Comparison of ENCODE assay signal across 8 cellular contexts in genomic region chr20:31707994-31708744, GRCh38. TPM values are rescaled to one million over a fixed set of nuclear protein-coding genes. Genes with fewer than 3 reads are reported as not detected.
DNase-seq lines count a peak whose midpoint lies in the region; ATAC-seq and TF ChIP-seq lines count a peak whose summit lies in the region.

No MANE protein-coding gene starts in this region.

- H3K4me1 ChIP-seq in smooth muscle cell (ENCODE audit: low read depth): peaks cover 17% of the 10 kb centered on the region

- WGBS in smooth muscle cell (ENCODE audit: low lambda C conversion rate): 72% methylated on average over 2 of the region's 2 CpGs

- no peaks in the 10 kb centered on the region for H3K27me3 Mint-ChIP-seq in activated naive CD8-positive, alpha-beta T cell treated with anti-CD3 and anti-CD28 coated beads for 36 hours

- H3K9ac ChIP-seq in smooth muscle cell (ENCODE audit: low read depth): no peak overlapping the region

- peak overlapping the region; percentile 49 for H3K27ac Mint-ChIP-seq in activated naive CD8-positive, alpha-beta T cell treated with anti-CD3 and anti-CD28 coated beads for 36 hours

- no peaks in the 10 kb centered on the region for H4K20me1 ChIP-seq in smooth muscle cell (ENCODE audit: low read depth)

- no peak for TF ChIP-seq CTCF in smooth muscle cell (IDR thresholded peaks at IDR 0.05; ENCODE audit: borderline replicate concordance, insufficient read depth, poor library complexity, severe bottlenecking)

- H2AFZ ChIP-seq in smooth muscle cell (ENCODE audit: low read depth): no peak overlapping the region

- ATAC-seq in GM19463 (IDR thresholded peaks at IDR 0.05; ENCODE audit: unreplicated experiment) (no peak), HG02981 (IDR thresholded peaks at IDR 0.05; ENCODE audit: unreplicated experiment) (no peak)

- H3K79me2 ChIP-seq in smooth muscle cell (ENCODE audit: low read depth): peaks cover 51% of the 10 kb centered on the region

- no peaks in the 10 kb centered on the region for H3K27me3 ChIP-seq in smooth muscle cell (ENCODE audit: low read depth)

- H3K4me3 Mint-ChIP-seq in activated naive CD8-positive, alpha-beta T cell treated with anti-CD3 and anti-CD28 coated beads for 36 hours: no peak overlapping the region

- no peak overlapping the region for H3K4me3 ChIP-seq in smooth muscle cell

- H3K4me2 ChIP-seq in smooth muscle cell: no peak overlapping the region

- H3K36me3 Mint-ChIP-seq in activated naive CD8-positive, alpha-beta T cell treated with anti-CD3 and anti-CD28 coated beads for 36 hours: peaks cover 83% of the 10 kb centered on the region

- H3F3A ChIP-seq in smooth muscle cell (ENCODE audit: low read depth): peaks cover 3% of the 10 kb centered on the region

- H3K4me1 Mint-ChIP-seq in activated naive CD8-positive, alpha-beta T cell treated with anti-CD3 and anti-CD28 coated beads for 36 hours: peaks cover 71% of the 10 kb centered on the region

- H3K9me3 Mint-ChIP-seq in activated naive CD8-positive, alpha-beta T cell treated with anti-CD3 and anti-CD28 coated beads for 36 hours: no peaks in the 10 kb centered on the region

- no peaks in the 10 kb centered on the region for H3K36me3 ChIP-seq in smooth muscle cell (ENCODE audit: low read depth)

- no peaks in the 10 kb centered on the region for H3K9me3 ChIP-seq in smooth muscle cell (replicated peaks; ENCODE audit: low read depth)

- DNase-seq in DMS 273 (lab: John Stamatoyannopoulos, UW; ENCODE audit: unreplicated experiment) (peak; percentile 91), NCI-H2029 (lab: John Stamatoyannopoulos, UW) (peak; percentile 94), mucosa of gallbladder (ENCODE audit: low spot score) (peak; percentile 48), middle frontal gyrus (ENCODE audit: extremely low spot score, low spot score) (no peak), smooth muscle cell (lab: John Stamatoyannopoulos, UW; ENCODE audit: unreplicated experiment) (no peak)
- no peak for DNase-seq in activated naive CD8-positive, alpha-beta T cell treated with anti-CD3 and anti-CD28 coated beads for 36 hours

- H3K27ac ChIP-seq in smooth muscle cell (ENCODE audit: low read depth): no peak overlapping the region

RNA-seq across cellular contexts. Expression of gene BCL2L1, which starts 14.5 kb away (rescaled TPM):
- total RNA-seq in activated naive CD8-positive, alpha-beta T cell treated with anti-CD3 and anti-CD28 coated beads for 36 hours: 100 to 1,000 TPM; 196 to 206 TPM
- total RNA-seq in mucosa of gallbladder (191 TPM), smooth muscle cell (35.5 and 47.0 TPM in 2 replicates)
- polyA plus RNA-seq in smooth muscle cell: 24.8 and 41.1 TPM in 2 replicates

RNA-seq across cellular contexts. Expression of gene TPX2, which starts 30.9 kb away (rescaled TPM):
- 100 to 1,000 TPM; 111 TPM for total RNA-seq in activated naive CD8-positive, alpha-beta T cell treated with anti-CD3 and anti-CD28 coated beads for 36 hours
- total RNA-seq in mucosa of gallbladder: 2.6 TPM
- total RNA-seq in smooth muscle cell: 24.5 and 28.3 TPM in 2 replicates
- polyA plus RNA-seq in smooth muscle cell: 18.7 and 21.7 TPM in 2 replicates

Comparison
In these comparisons a context has a peak if more than half of its experiments do, and no peak if none do; other contexts are left out.
1. DNase-seq: peak in DMS 273 (single experiment), NCI-H2029 (single experiment) and mucosa of gallbladder (single experiment); none in activated naive CD8-positive, alpha-beta T cell treated with anti-CD3 and anti-CD28 coated beads for 36 hours (single experiment), middle frontal gyrus (single experiment) and smooth muscle cell (single experiment).